ENCODE assay signal across 1 cellular context in the genomic region with DNA sequence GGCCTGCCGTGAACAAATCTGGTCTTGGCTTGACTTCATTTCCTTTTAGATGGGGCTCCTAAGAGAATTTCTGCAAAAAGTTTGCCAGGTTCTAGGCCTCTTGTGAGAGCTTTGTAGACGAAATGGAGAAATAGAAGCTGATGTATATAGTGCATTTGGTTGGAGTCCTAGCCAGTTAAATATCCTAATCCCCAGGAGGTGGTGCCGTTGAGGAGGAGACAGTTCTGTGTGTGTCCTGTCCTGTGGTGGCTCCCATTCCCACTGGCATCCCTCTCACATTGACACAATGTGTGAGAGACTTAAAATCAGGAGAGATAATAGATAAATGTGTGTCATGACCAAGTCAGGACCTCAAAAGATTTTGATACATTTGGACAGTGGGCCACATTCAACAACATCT.
TF ChIP-seq lines count a peak whose summit lies in the region.

No MANE protein-coding gene starts in this region.

TF ChIP-seq in HepG2, 621 proteins besides CTCF, POLR2A, EP300 and RAD21:
- TF ChIP-seq ZNF282 (IDR thresholded peaks at IDR 0.05; ENCODE audit: partially characterized antibody) (no peak), MED8 (CRISPR knock-in tag; IDR thresholded peaks at IDR 0.05; ENCODE audit: insufficient replicate concordance) (no peak), GATAD2A (CRISPR knock-in tag; IDR thresholded peaks at IDR 0.05) (no peak), ZNF75D (CRISPR knock-in tag; IDR thresholded peaks at IDR 0.05; ENCODE audit: borderline replicate concordance) (no peak), ZNF768 (CRISPR knock-in tag; IDR thresholded peaks at IDR 0.05) (no peak), ZNF597 (CRISPR knock-in tag; IDR thresholded peaks at IDR 0.05) (no peak), BCL6 (CRISPR knock-in tag; IDR thresholded peaks at IDR 0.05) (no peak), ZNF660 (CRISPR knock-in tag; IDR thresholded peaks at IDR 0.05; ENCODE audit: borderline replicate concordance, low read depth) (no peak), POGZ (CRISPR knock-in tag; IDR thresholded peaks at IDR 0.05) (no peak), ZNF513 (CRISPR knock-in tag; conservative IDR thresholded peaks at IDR 0.05) (no peak), AGO1 (IDR thresholded peaks at IDR 0.05; ENCODE audit: low read depth, low read length, poor library complexity, severe bottlenecking) (no peak)
